ENCODE assay signal across 8 cellular contexts in genomic region chr12:89863968-89864367, GRCh38.
DNase-seq lines count a peak whose midpoint lies in the region; ATAC-seq lines count a peak whose summit lies in the region.

No MANE protein-coding gene starts in this region.

- ATAC-seq in GM21515 (IDR thresholded peaks at IDR 0.05; ENCODE audit: unreplicated experiment) (peak; percentile 22), left ventricle myocardium superior (peak; percentile 54)

- intact Hi-C loops in left ventricle myocardium superior (cut with micrococcal nuclease): no loop called here

- in situ Hi-C loops in G401 (cut with HindIII; ENCODE audit: low sequenced_read_pairs): no loop called here

- peaks cover 2 to 15% (median 5%) of the 10 kb centered on the region in 11 experiments; a peak in 12 of 22 replicates for H3K9me3 ChIP-seq in BLaER1 treated with 17β-estradiol and CSF1 and Interleukin-3, amounts not matched to agents 10 nM and 100 nM (replicated peaks in 1 of 11)

- H3K27ac ChIP-seq in BLaER1 treated with 17β-estradiol and CSF1 and Interleukin-3, amounts not matched to agents 10 nM and 100 nM: peak overlapping the region in 8 of 11 experiments; percentile 69 to 98 (median 89); a peak in 15 of 22 replicates

- DNase-seq in NCI-H748 (lab: John Stamatoyannopoulos, UW; ENCODE audit: unreplicated experiment): peak; percentile 94
- no peak for DNase-seq in left ventricle myocardium superior
- no peak for DNase-seq in G401 (ENCODE audit: low spot score)
- DNase-seq in NCI-H2107 treated with DMSO at 0.1 percent for 48 hours (lab: John Stamatoyannopoulos, UW; ENCODE audit: unreplicated experiment): no peak
- DNase-seq in DMS79 treated with DMSO at 0.1 percent for 48 hours (lab: John Stamatoyannopoulos, UW): no peak
- DNase-seq in nucleus accumbens (lab: John Stamatoyannopoulos, UW): no peak

- peaks cover 13 to 62% (median 23%) of the 10 kb centered on the region in 10 experiments for H3K4me1 ChIP-seq in BLaER1 treated with 17β-estradiol and CSF1 and Interleukin-3, amounts not matched to agents 10 nM and 100 nM

- peak overlapping the region in 4 of 11 experiments; percentile 76 to 89 (median 84); a peak in 9 of 22 replicates for H3K9ac ChIP-seq in BLaER1 treated with 17β-estradiol and CSF1 and Interleukin-3, amounts not matched to agents 10 nM and 100 nM

- no peak overlapping the region for H3K4me3 ChIP-seq in BLaER1 treated with 17β-estradiol and CSF1 and Interleukin-3, amounts not matched to agents 10 nM and 100 nM

- no peaks in the 10 kb centered on the region for H4K20me1 ChIP-seq in BLaER1 treated with 17β-estradiol and CSF1 and Interleukin-3, amounts not matched to agents 10 nM and 100 nM

- H3K4me2 ChIP-seq in BLaER1 treated with 17β-estradiol and CSF1 and Interleukin-3, amounts not matched to agents 10 nM and 100 nM: peak overlapping the region in 8 of 11 experiments; percentile 49 to 83 (median 66); a peak in 14 of 22 replicates

- no peaks in the 10 kb centered on the region for H3K36me3 ChIP-seq in BLaER1 treated with 17β-estradiol and CSF1 and Interleukin-3, amounts not matched to agents 10 nM and 100 nM

- no peaks in the 10 kb centered on the region for H3K27me3 ChIP-seq in BLaER1 treated with 17β-estradiol and CSF1 and Interleukin-3, amounts not matched to agents 10 nM and 100 nM
